1 cellular context compared by ENCODE assay signal in the genomic region with DNA sequence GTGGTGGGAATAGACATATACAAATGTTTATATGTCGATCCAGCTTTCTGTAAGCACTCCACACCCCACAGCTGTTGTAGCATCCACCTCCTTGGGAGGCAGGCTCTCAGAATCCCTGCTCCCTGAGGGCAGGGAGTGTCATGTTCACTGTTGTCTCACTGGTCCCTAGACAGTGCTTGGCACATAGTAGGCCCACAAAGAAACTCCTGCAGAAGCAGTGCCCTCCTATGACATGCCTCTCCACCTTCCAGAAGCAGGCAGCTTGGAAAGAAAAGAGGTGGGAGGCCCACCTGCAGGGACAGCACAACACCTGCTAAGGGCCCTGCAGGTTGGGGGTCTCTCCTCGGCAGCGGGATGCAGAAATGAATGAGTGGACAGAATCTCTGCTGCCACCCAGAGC.
TF ChIP-seq lines count a peak whose summit lies in the region.

No MANE protein-coding gene starts in this region.

TF ChIP-seq in K562, 482 proteins besides CTCF, POLR2A, EP300 and RAD21:
- TF ChIP-seq, protein P1, sequence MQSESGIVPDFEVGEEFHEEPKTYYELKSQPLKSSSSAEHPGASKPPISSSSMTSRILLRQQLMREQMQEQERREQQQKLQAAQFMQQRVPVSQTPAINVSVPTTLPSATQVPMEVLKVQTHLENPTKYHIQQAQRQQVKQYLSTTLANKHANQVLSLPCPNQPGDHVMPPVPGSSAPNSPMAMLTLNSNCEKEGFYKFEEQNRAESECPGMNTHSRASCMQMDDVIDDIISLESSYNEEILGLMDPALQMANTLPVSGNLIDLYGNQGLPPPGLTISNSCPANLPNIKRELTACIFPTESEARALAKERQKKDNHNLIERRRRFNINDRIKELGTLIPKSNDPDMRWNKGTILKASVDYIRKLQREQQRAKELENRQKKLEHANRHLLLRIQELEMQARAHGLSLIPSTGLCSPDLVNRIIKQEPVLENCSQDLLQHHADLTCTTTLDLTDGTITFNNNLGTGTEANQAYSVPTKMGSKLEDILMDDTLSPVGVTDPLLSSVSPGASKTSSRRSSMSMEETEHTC (IDR thresholded peaks at IDR 0.05), result no peak
- peak; percentile 93 for TF ChIP-seq ZKSCAN1 (IDR thresholded peaks at IDR 0.05; ENCODE audit: low read depth, low read length)
